In genomic region chr20:14441201-14441600, GRCh38 we compare ENCODE assay signal across 1 cellular context.
TF ChIP-seq lines count a peak whose summit lies in the region.

No MANE protein-coding gene starts in this region.

TF ChIP-seq in WTC11, 78 proteins besides CTCF, POLR2A, EP300 and RAD21 (continued from another document):
- no peak for TF ChIP-seq ZNF532 (CRISPR knock-in tag; IDR thresholded peaks at IDR 0.05; ENCODE audit: borderline replicate concordance)
